ENCODE assay signal across 1 cellular context in the genomic region with DNA sequence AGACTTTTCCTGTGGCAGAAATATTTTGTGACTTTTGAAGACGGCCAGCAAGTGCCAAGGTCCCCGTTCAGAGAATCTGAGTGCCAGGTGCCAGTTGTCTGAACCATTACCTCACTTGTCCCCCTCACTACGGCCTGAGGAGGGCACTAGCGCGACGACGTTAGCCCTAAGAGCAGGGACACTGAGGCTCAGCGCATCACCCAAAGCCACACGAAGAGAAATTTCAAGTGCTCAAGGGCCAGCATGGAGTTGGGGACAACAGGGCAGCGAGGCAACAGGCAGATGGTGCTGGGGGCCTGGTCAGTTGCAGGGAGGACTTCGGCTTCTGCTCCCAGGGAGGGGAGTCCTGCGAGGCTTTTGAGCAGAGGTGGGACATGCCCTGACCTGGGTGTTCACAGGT.
TF ChIP-seq lines count a peak whose summit lies in the region.

No MANE protein-coding gene starts in this region.

TF ChIP-seq in H1, 55 proteins besides CTCF, POLR2A, EP300 and RAD21:
- 0 out of 2 replicates have a peak, but pooled peaks have one; percentile 19 for TF ChIP-seq JUND (IDR thresholded peaks at IDR 0.05; ENCODE audit: low read length)
- TF ChIP-seq, protein P1, sequence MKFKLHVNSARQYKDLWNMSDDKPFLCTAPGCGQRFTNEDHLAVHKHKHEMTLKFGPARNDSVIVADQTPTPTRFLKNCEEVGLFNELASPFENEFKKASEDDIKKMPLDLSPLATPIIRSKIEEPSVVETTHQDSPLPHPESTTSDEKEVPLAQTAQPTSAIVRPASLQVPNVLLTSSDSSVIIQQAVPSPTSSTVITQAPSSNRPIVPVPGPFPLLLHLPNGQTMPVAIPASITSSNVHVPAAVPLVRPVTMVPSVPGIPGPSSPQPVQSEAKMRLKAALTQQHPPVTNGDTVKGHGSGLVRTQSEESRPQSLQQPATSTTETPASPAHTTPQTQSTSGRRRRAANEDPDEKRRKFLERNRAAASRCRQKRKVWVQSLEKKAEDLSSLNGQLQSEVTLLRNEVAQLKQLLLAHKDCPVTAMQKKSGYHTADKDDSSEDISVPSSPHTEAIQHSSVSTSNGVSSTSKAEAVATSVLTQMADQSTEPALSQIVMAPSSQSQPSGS (IDR thresholded peaks at IDR 0.05; ENCODE audit: low read length): peak; percentile 76; the same call in 1 of the 2 replicates
- TF ChIP-seq SIX5 (IDR thresholded peaks at IDR 0.05; ENCODE audit: low read depth, low read length): no peak
- no peak for TF ChIP-seq RBBP5 (IDR thresholded peaks at IDR 0.05; ENCODE audit: borderline replicate concordance, low read depth, low read length)
